27 cellular contexts compared by ENCODE assay signal in genomic region chr2:127162261-127163089, GRCh38. TPM values are rescaled to one million over a fixed set of nuclear protein-coding genes. Genes with fewer than 3 reads are reported as not detected.
"Had no signal": no experiment of that assay in that cellular context is flagged by ENCODE, and none has a peak within 500 bp of the region (broad histone marks: within the 10 kb centered on the region; RNA-seq: fewer than 3 reads in every experiment).

No MANE protein-coding gene starts in this region.

- H3K9me3 Mint-ChIP-seq: activated naive CD4-positive, alpha-beta T cell treated with anti-CD3 and anti-CD28 coated beads, Interleukin-2, amount 50 U/mL, for 24 hours; activated naive CD8-positive, alpha-beta T cell treated with anti-CD3 and anti-CD28 coated beads, Interleukin-2, amount 50 U/mL, for 24 hours; activated T-cell treated with anti-CD3 and anti-CD28 coated beads, Interleukin-2, amount 50 U/mL, for 24 hours; natural killer cell treated with Interleukin-12 subunit alpha and Interleukin-12 subunit beta and Interleukin-15 and Interleukin-18, amount 100 ng/mL, for 72 hours; stimulated activated memory B cell treated with anti-CD40 and anti-IgM and Interleukin-4, amounts not matched to agents 10 μg/mL and 1 μg/mL and 100 μg/mL, for 72 hours; T-helper 2 cell treated with Interferon-gamma antibody and Interleukin-4, amounts not matched to agents 5 μg/mL and 100 μg/mL, for 36 hours had no signal

- H3K4me3 Mint-ChIP-seq: activated naive CD4-positive, alpha-beta T cell treated with anti-CD3 and anti-CD28 coated beads, Interleukin-2, amount 50 U/mL, for 24 hours; activated naive CD8-positive, alpha-beta T cell treated with anti-CD3 and anti-CD28 coated beads, Interleukin-2, amount 50 U/mL, for 24 hours; activated T-cell treated with anti-CD3 and anti-CD28 coated beads, Interleukin-2, amount 50 U/mL, for 24 hours; natural killer cell treated with Interleukin-12 subunit alpha and Interleukin-12 subunit beta and Interleukin-15 and Interleukin-18, amount 100 ng/mL, for 72 hours; stimulated activated memory B cell treated with anti-CD40 and anti-IgM and Interleukin-4, amounts not matched to agents 10 μg/mL and 1 μg/mL and 100 μg/mL, for 72 hours; T-helper 2 cell treated with Interferon-gamma antibody and Interleukin-4, amounts not matched to agents 5 μg/mL and 100 μg/mL, for 36 hours had no signal

- H3K27me3 Mint-ChIP-seq: activated naive CD4-positive, alpha-beta T cell treated with anti-CD3 and anti-CD28 coated beads, Interleukin-2, amount 50 U/mL, for 24 hours; activated naive CD8-positive, alpha-beta T cell treated with anti-CD3 and anti-CD28 coated beads, Interleukin-2, amount 50 U/mL, for 24 hours; activated T-cell treated with anti-CD3 and anti-CD28 coated beads, Interleukin-2, amount 50 U/mL, for 24 hours; stimulated activated memory B cell treated with anti-CD40 and anti-IgM and Interleukin-4, amounts not matched to agents 10 μg/mL and 1 μg/mL and 100 μg/mL, for 72 hours had no signal

- H3K27ac Mint-ChIP-seq: activated naive CD4-positive, alpha-beta T cell treated with anti-CD3 and anti-CD28 coated beads, Interleukin-2, amount 50 U/mL, for 24 hours; activated naive CD8-positive, alpha-beta T cell treated with anti-CD3 and anti-CD28 coated beads, Interleukin-2, amount 50 U/mL, for 24 hours; activated T-cell treated with anti-CD3 and anti-CD28 coated beads, Interleukin-2, amount 50 U/mL, for 24 hours; natural killer cell treated with Interleukin-12 subunit alpha and Interleukin-12 subunit beta and Interleukin-15 and Interleukin-18, amount 100 ng/mL, for 72 hours; stimulated activated memory B cell treated with anti-CD40 and anti-IgM and Interleukin-4, amounts not matched to agents 10 μg/mL and 1 μg/mL and 100 μg/mL, for 72 hours; T-helper 2 cell treated with Interferon-gamma antibody and Interleukin-4, amounts not matched to agents 5 μg/mL and 100 μg/mL, for 36 hours had no signal

- ATAC-seq: activated naive CD8-positive, alpha-beta T cell treated with anti-CD3 and anti-CD28 coated beads, Interleukin-2, amount 50 U/mL, for 24 hours; esophagus mucosa; heart right ventricle; left lung; lower lobe of right lung; mucosa of descending colon; natural killer cell treated with Interleukin-12 subunit alpha and Interleukin-12 subunit beta and Interleukin-15 and Interleukin-18, amount 100 ng/mL, for 72 hours; stimulated activated memory B cell treated with anti-CD40 and anti-IgM and Interleukin-4, amounts not matched to agents 10 μg/mL and 1 μg/mL and 100 μg/mL, for 72 hours had no signal

- H3K36me3 Mint-ChIP-seq: activated naive CD4-positive, alpha-beta T cell treated with anti-CD3 and anti-CD28 coated beads, Interleukin-2, amount 50 U/mL, for 24 hours; natural killer cell treated with Interleukin-12 subunit alpha and Interleukin-12 subunit beta and Interleukin-15 and Interleukin-18, amount 100 ng/mL, for 72 hours; stimulated activated memory B cell treated with anti-CD40 and anti-IgM and Interleukin-4, amounts not matched to agents 10 μg/mL and 1 μg/mL and 100 μg/mL, for 72 hours had no signal

- DNase-seq: activated CD4-positive, alpha-beta T cell treated with anti-CD3 and anti-CD28 coated beads for 4 hours; activated CD4-positive, alpha-beta T cell treated with anti-CD3 and anti-CD28 coated beads, Interleukin-2, amount 50 U/mL, for 4 hours; activated CD4-positive, CD25-positive, alpha-beta regulatory T cell; activated CD8-positive, alpha-beta memory T cell treated with anti-CD3 and anti-CD28 coated beads, Interleukin-2, amount 50 U/mL, for 48 hours; activated naive CD8-positive, alpha-beta T cell treated with anti-CD3 and anti-CD28 coated beads, Interleukin-2, amount 50 U/mL, for 24 hours; activated T-cell treated with anti-CD3 and anti-CD28 coated beads, Interleukin-2, amount 50 U/mL, for 24 hours; amygdala; cortex of kidney; foreskin keratinocyte; heart right ventricle; left lung; lower lobe of right lung; mesendoderm; mucosa of descending colon; ovary; retina; stimulated activated CD4-positive, alpha-beta T cell treated with anti-CD3 and anti-CD28 coated beads, Interleukin-1b, Interleukin-23, amount 100 ng/mL, for 48 hours; stimulated activated CD4-positive, alpha-beta T cell treated with anti-CD3 and anti-CD28 coated beads, Interleukin-4, amount 100 ng/mL, for 4 hours; stimulated activated CD8-positive, alpha-beta memory T cell treated with anti-CD3 and anti-CD28 coated beads, Interleukin-4, amount 100 ng/mL, for 48 hours; stomach; T-helper 1 cell; thyroid gland had no signal

- H3K4me1 Mint-ChIP-seq: activated naive CD4-positive, alpha-beta T cell treated with anti-CD3 and anti-CD28 coated beads, Interleukin-2, amount 50 U/mL, for 24 hours had no signal

RNA-seq across cellular contexts. Expression of gene CYP27C1, which starts 57.6 kb away (rescaled TPM):
- total RNA-seq: lower lobe of right lung; natural killer cell treated with Interleukin-12 subunit alpha and Interleukin-12 subunit beta and Interleukin-15 and Interleukin-18, amount 100 ng/mL, for 72 hours had no signal
